In genomic region chr15:95432878-95433405, GRCh38 we compare ENCODE assay signal across 37 cellular contexts.
"Had no signal": no experiment of that assay in that cellular context is flagged by ENCODE, and none has a peak within 500 bp of the region (broad histone marks: within the 10 kb centered on the region; RNA-seq: fewer than 3 reads in every experiment).

No MANE protein-coding gene starts in this region.

- H3K27ac Mint-ChIP-seq: activated CD4-positive, alpha-beta memory T cell treated with anti-CD3 and anti-CD28 coated beads, Interleukin-2, amount 10 ng/mL, durations not matched to agents 7 days and 5 days; activated CD4-positive, alpha-beta T cell treated with anti-CD3 and anti-CD28 coated beads, Interleukin-2, amount 10 ng/mL, durations not matched to agents 24 days and 14 days; activated naive CD4-positive, alpha-beta T cell treated with anti-CD3 and anti-CD28 coated beads, Interleukin-2, amount 10 ng/mL, durations not matched to agents 7 days and 5 days; activated naive CD8-positive, alpha-beta T cell treated with anti-CD3 and anti-CD28 coated beads, Interleukin-2, amount 10 ng/mL, durations not matched to agents 7 days and 5 days; activated T-cell treated with anti-CD3 and anti-CD28 coated beads, Interleukin-2, amount 50 U/mL, for 24 hours; mesothelial cell of epicardium; naive B cell; nephron progenitor cell; stimulated activated memory B cell treated with anti-CD40 and anti-IgM and Interleukin-4, amounts not matched to agents 10 μg/mL and 1 μg/mL and 100 μg/mL, for 72 hours; stimulated activated naive CD8-positive, alpha-beta T cell treated with anti-CD3 and anti-CD28 coated beads, Interleukin-15, amount 100 ng/mL, for 72 hours; T-helper 1 cell treated with Interleukin-12 subunit alpha and Interleukin-12 subunit beta and Interleukin-4 antibody, amounts not matched to agents 30 μg/mL and 1 μg/mL, for 36 hours had no signal

- H3K4me1 Mint-ChIP-seq: activated CD4-positive, alpha-beta memory T cell treated with anti-CD3 and anti-CD28 coated beads, Interleukin-2, amount 10 ng/mL, durations not matched to agents 7 days and 5 days; activated CD4-positive, alpha-beta T cell treated with anti-CD3 and anti-CD28 coated beads, Interleukin-2, amount 10 ng/mL, durations not matched to agents 24 days and 14 days; activated naive CD4-positive, alpha-beta T cell treated with anti-CD3 and anti-CD28 coated beads, Interleukin-2, amount 10 ng/mL, durations not matched to agents 7 days and 5 days; mesothelial cell of epicardium; naive B cell; stimulated activated memory B cell treated with anti-CD40 and anti-IgM and Interleukin-4, amounts not matched to agents 10 μg/mL and 1 μg/mL and 100 μg/mL, for 72 hours; stimulated activated naive CD8-positive, alpha-beta T cell treated with anti-CD3 and anti-CD28 coated beads, Interleukin-15, amount 100 ng/mL, for 72 hours had no signal

- H3K9me3 ChIP-seq: breast epithelium, colonic mucosa, gastrocnemius medialis, ovary, psoas muscle, sigmoid colon, SK-N-SH, tibial nerve had no signal

- H3K9me3 Mint-ChIP-seq: activated CD4-positive, alpha-beta memory T cell treated with anti-CD3 and anti-CD28 coated beads, Interleukin-2, amount 10 ng/mL, durations not matched to agents 7 days and 5 days; activated naive CD4-positive, alpha-beta T cell treated with anti-CD3 and anti-CD28 coated beads, Interleukin-2, amount 10 ng/mL, durations not matched to agents 7 days and 5 days; activated T-cell treated with anti-CD3 and anti-CD28 coated beads, Interleukin-2, amount 50 U/mL, for 24 hours; mesothelial cell of epicardium; T-helper 1 cell treated with Interleukin-12 subunit alpha and Interleukin-12 subunit beta and Interleukin-4 antibody, amounts not matched to agents 30 μg/mL and 1 μg/mL, for 36 hours had no signal

- H3K4me3 Mint-ChIP-seq: activated CD4-positive, alpha-beta memory T cell treated with anti-CD3 and anti-CD28 coated beads, Interleukin-2, amount 10 ng/mL, durations not matched to agents 7 days and 5 days; activated CD4-positive, alpha-beta T cell treated with anti-CD3 and anti-CD28 coated beads, Interleukin-2, amount 10 ng/mL, durations not matched to agents 24 days and 14 days; activated naive CD4-positive, alpha-beta T cell treated with anti-CD3 and anti-CD28 coated beads, Interleukin-2, amount 10 ng/mL, durations not matched to agents 7 days and 5 days; activated naive CD8-positive, alpha-beta T cell treated with anti-CD3 and anti-CD28 coated beads, Interleukin-2, amount 10 ng/mL, durations not matched to agents 7 days and 5 days; activated T-cell treated with anti-CD3 and anti-CD28 coated beads, Interleukin-2, amount 50 U/mL, for 24 hours; mesothelial cell of epicardium; naive B cell; nephron progenitor cell; stimulated activated memory B cell treated with anti-CD40 and anti-IgM and Interleukin-4, amounts not matched to agents 10 μg/mL and 1 μg/mL and 100 μg/mL, for 72 hours; stimulated activated naive CD8-positive, alpha-beta T cell treated with anti-CD3 and anti-CD28 coated beads, Interleukin-15, amount 100 ng/mL, for 72 hours; T-helper 1 cell treated with Interleukin-12 subunit alpha and Interleukin-12 subunit beta and Interleukin-4 antibody, amounts not matched to agents 30 μg/mL and 1 μg/mL, for 36 hours had no signal

- H3K27me3 ChIP-seq: breast epithelium, colonic mucosa, gastrocnemius medialis, ovary, sigmoid colon, tibial nerve had no signal

- H3K36me3 ChIP-seq: breast epithelium, colonic mucosa, gastrocnemius medialis, ovary, sigmoid colon, tibial nerve had no signal

- H3K4me3 ChIP-seq: breast epithelium, colonic mucosa, dorsolateral prefrontal cortex, gastrocnemius medialis, ovary, psoas muscle, sigmoid colon, tibial nerve had no signal

- H3K27me3 Mint-ChIP-seq: activated CD4-positive, alpha-beta memory T cell treated with anti-CD3 and anti-CD28 coated beads, Interleukin-2, amount 10 ng/mL, durations not matched to agents 7 days and 5 days; stimulated activated memory B cell treated with anti-CD40 and anti-IgM and Interleukin-4, amounts not matched to agents 10 μg/mL and 1 μg/mL and 100 μg/mL, for 72 hours had no signal

- DNase-seq: activated CD4-positive, alpha-beta memory T cell treated with anti-CD3 and anti-CD28 coated beads, Interleukin-2, amount 10 ng/mL, durations not matched to agents 7 days and 5 days; activated CD4-positive, alpha-beta T cell treated with anti-CD3 and anti-CD28 coated beads, Interleukin-2, amount 10 ng/mL, durations not matched to agents 24 days and 14 days; activated CD4-positive, CD25-positive, alpha-beta regulatory T cell treated with anti-CD3 and anti-CD28 coated beads, Interleukin-2, amount 50 U/mL, for 72 hours; activated CD8-positive, alpha-beta memory T cell treated with anti-CD3 and anti-CD28 coated beads, Interleukin-2, amount 50 U/mL, for 48 hours; activated gamma-delta T cell; activated naive CD4-positive, alpha-beta T cell treated with anti-CD3 and anti-CD28 coated beads, Interleukin-2, amount 10 ng/mL, durations not matched to agents 7 days and 5 days; activated naive CD8-positive, alpha-beta T cell treated with anti-CD3 and anti-CD28 coated beads, Interleukin-2, amount 10 ng/mL, durations not matched to agents 7 days and 5 days; activated T-cell treated with anti-CD3 and anti-CD28 coated beads, Interleukin-2, amount 50 U/mL, for 24 hours; amniotic stem cell; colonic mucosa; dorsolateral prefrontal cortex; effector memory CD4-positive, alpha-beta T cell; erythroblast; gastrocnemius medialis; head of caudate nucleus; hippocampal formation; kidney; left colon; naive B cell; nephron progenitor cell; ovary; psoas muscle; sigmoid colon; SK-N-SH; small intestine; stimulated activated CD4-positive, alpha-beta T cell treated with anti-CD3 and anti-CD28 coated beads, Interleukin-1b, Interleukin-23, amount 100 ng/mL, for 48 hours; stimulated activated CD4-positive, alpha-beta T cell treated with anti-CD3 and anti-CD28 coated beads, Interleukin-4, amount 100 ng/mL, for 4 hours; stimulated activated CD8-positive, alpha-beta memory T cell treated with anti-CD3 and anti-CD28 coated beads, Interleukin-4, amount 100 ng/mL, for 48 hours; stimulated activated naive CD8-positive, alpha-beta T cell treated with anti-CD3 and anti-CD28 coated beads, Interleukin-15, amount 100 ng/mL, for 72 hours; substantia nigra; SW 1271; T-helper 9 cell had no signal

- H3K4me1 ChIP-seq: breast epithelium, colonic mucosa, psoas muscle had no signal

- ATAC-seq: gastrocnemius medialis; left colon; psoas muscle; stimulated activated memory B cell treated with anti-CD40 and anti-IgM and Interleukin-4, amounts not matched to agents 10 μg/mL and 1 μg/mL and 100 μg/mL, for 72 hours; stimulated activated naive CD8-positive, alpha-beta T cell treated with anti-CD3 and anti-CD28 coated beads, Interleukin-15, amount 100 ng/mL, for 72 hours had no signal

- H3K27ac ChIP-seq: breast epithelium, colonic mucosa, dorsolateral prefrontal cortex, ovary, psoas muscle had no signal

- H3K9ac ChIP-seq: SK-N-SH had no signal

- H3K36me3 Mint-ChIP-seq: activated naive CD4-positive, alpha-beta T cell treated with anti-CD3 and anti-CD28 coated beads, Interleukin-2, amount 10 ng/mL, durations not matched to agents 7 days and 5 days; naive B cell; stimulated activated memory B cell treated with anti-CD40 and anti-IgM and Interleukin-4, amounts not matched to agents 10 μg/mL and 1 μg/mL and 100 μg/mL, for 72 hours had no signal
